Comparison of ENCODE assay signal across 8 cellular contexts in the genomic region with DNA sequence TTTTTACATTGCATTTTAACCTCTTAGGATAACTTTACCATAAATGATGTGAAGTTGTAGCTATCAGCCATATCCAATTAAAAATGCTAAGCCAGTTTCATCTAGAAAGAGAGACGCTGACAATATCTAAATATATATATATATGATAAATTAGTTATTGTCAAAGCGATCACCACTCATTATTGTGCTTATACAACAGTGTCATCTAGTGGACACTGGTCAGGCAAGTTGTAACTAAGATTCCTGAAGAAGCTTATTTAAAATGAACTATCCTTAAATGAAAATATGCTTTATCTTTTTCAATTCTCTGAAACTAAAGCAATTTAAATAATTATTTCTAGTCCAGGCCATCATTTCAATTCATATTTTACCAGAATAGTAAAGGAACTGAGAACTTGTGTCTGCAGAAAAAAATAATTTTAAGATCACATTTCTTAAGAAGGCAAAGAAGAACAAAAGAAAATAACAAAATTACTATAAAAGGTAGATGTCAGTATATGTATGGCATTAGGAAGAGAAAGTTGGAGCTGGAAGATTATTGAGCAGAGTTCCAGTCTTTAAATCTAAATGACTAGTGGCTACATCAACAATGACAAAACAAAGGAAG.
DNase-seq lines count a peak whose midpoint lies in the region; ATAC-seq, FAIRE-seq and TF ChIP-seq lines count a peak whose summit lies in the region.

No MANE protein-coding gene starts in this region.

- DNase-seq in NCI-H510A treated with DMSO at 0.1 percent for 48 hours (lab: John Stamatoyannopoulos, UW), result peak; percentile 52
- no peak for DNase-seq in NCI-H510A (lab: John Stamatoyannopoulos, UW)
- DNase-seq in NCI-H1092 (lab: John Stamatoyannopoulos, UW), result peak; percentile 29
- DNase-seq in activated CD8-positive, alpha-beta T cell treated with anti-CD3 and anti-CD28 coated beads for 36 hours, result no peak
- peak; percentile 71 for DNase-seq in inferior parietal cortex (ENCODE audit: extremely low spot score)
- peak; percentile 14 for DNase-seq in urothelium cell line (ENCODE audit: low spot score)

- CTCF ChIA-PET in activated CD8-positive, alpha-beta T cell treated with anti-CD3 and anti-CD28 coated beads for 36 hours (lab: Charles Lee), result interaction anchor here (0.6 to 1.7 kb wide), 5 partner anchors 33 to 1330 kb away, joined by 3 to 7 read pairs (median 4); no protein-coding TSS in a partner anchor

- no peak for ATAC-seq in activated CD8-positive, alpha-beta T cell treated with anti-CD3 and anti-CD28 coated beads for 36 hours
- no peak for ATAC-seq in GM18498 (IDR thresholded peaks at IDR 0.05; ENCODE audit: unreplicated experiment)
- no peak for ATAC-seq in GM19328 (IDR thresholded peaks at IDR 0.05; ENCODE audit: unreplicated experiment)

- H3K4me1 Mint-ChIP-seq in activated CD8-positive, alpha-beta T cell treated with anti-CD3 and anti-CD28 coated beads for 36 hours (ENCODE audit: low read depth), result no peaks in the 10 kb centered on the region

- H3K4me3 Mint-ChIP-seq in activated CD8-positive, alpha-beta T cell treated with anti-CD3 and anti-CD28 coated beads for 36 hours, result no peak overlapping the region

- POLR2A ChIA-PET in activated CD8-positive, alpha-beta T cell treated with anti-CD3 and anti-CD28 coated beads for 36 hours (lab: Charles Lee), result no interaction called here

- no peak overlapping the region for H3K27ac Mint-ChIP-seq in activated CD8-positive, alpha-beta T cell treated with anti-CD3 and anti-CD28 coated beads for 36 hours

- H3K9me3 Mint-ChIP-seq in activated CD8-positive, alpha-beta T cell treated with anti-CD3 and anti-CD28 coated beads for 36 hours, result no peaks in the 10 kb centered on the region

- TF ChIP-seq CTCF in activated CD8-positive, alpha-beta T cell treated with anti-CD3 and anti-CD28 coated beads for 36 hours (IDR thresholded peaks at IDR 0.05), result peak; percentile 66

- intact Hi-C loops in activated CD8-positive, alpha-beta T cell treated with anti-CD3 and anti-CD28 coated beads for 36 hours (cut with micrococcal nuclease), result loop anchor here (10.0 kb wide), 1 partner anchor 1503 kb away; no protein-coding TSS in a partner anchor

- H3K36me3 Mint-ChIP-seq in activated CD8-positive, alpha-beta T cell treated with anti-CD3 and anti-CD28 coated beads for 36 hours (ENCODE audit: low read depth), result no peaks in the 10 kb centered on the region

- no peak for FAIRE-seq in urothelium cell line (lab: Jason Lieb, UNC)

- H3K27me3 Mint-ChIP-seq in activated CD8-positive, alpha-beta T cell treated with anti-CD3 and anti-CD28 coated beads for 36 hours, result peaks cover 1% of the 10 kb centered on the region

Comparison
In these comparisons a context has a peak if more than half of its experiments do, and no peak if none do; other contexts are left out.
1. DNase-seq: peak in NCI-H510A treated with DMSO at 0.1 percent for 48 hours (single experiment), NCI-H1092 (single experiment), inferior parietal cortex (single experiment) and urothelium cell line (single experiment); none in NCI-H510A (single experiment) and activated CD8-positive, alpha-beta T cell treated with anti-CD3 and anti-CD28 coated beads for 36 hours (single experiment).